ENCODE assay signal across 13 cellular contexts in genomic region chr12:24360907-24361306, GRCh38.
DNase-seq lines count a peak whose midpoint lies in the region; ATAC-seq and TF ChIP-seq lines count a peak whose summit lies in the region.
"Had no signal": no experiment of that assay in that cellular context is flagged by ENCODE, and none has a peak within 500 bp of the region (broad histone marks: within the 10 kb centered on the region; RNA-seq: fewer than 3 reads in every experiment).

No MANE protein-coding gene starts in this region.

- no peak overlapping the region for H2BK12ac ChIP-seq in H9 (ENCODE audit: insufficient read length, low read depth, low read length)

- H3K4me1 ChIP-seq in Karpas-422 (ENCODE audit: low read length) (peaks cover 42% of the 10 kb centered on the region), mesodermal cell (ENCODE audit: control insufficient read depth, insufficient read depth, low read length, poor library complexity, severe bottlenecking) (peaks cover 5% of the 10 kb centered on the region), H9 (ENCODE audit: insufficient read depth, low read length) (no peaks in the 10 kb centered on the region)
- H3K4me1 ChIP-seq: adrenal gland, heart right ventricle had no signal

- H3K9me3 ChIP-seq in Karpas-422 (ENCODE audit: low read length) (no peaks in the 10 kb centered on the region), mesodermal cell (ENCODE audit: control insufficient read depth, low read length) (no peaks in the 10 kb centered on the region), H9 (ENCODE audit: control insufficient read depth, low read depth, low read length) (no peaks in the 10 kb centered on the region)
- H3K9me3 ChIP-seq: adrenal gland, heart right ventricle, neutrophil had no signal

- no peak overlapping the region for H3K56ac ChIP-seq in H9 (ENCODE audit: insufficient read length, low read depth, low read length)

- H3K18ac ChIP-seq in H9 (ENCODE audit: insufficient read length, low read depth, low read length): no peak overlapping the region

- 66 to 76% methylated on average over 4 to 5 of the region's 5 CpGs for WGBS in mesodermal cell (ENCODE audit: insufficient coverage in 2 of 2), 2 experiments
- no CpG with 5 or more reads among the region's 5 CpGs for WGBS in H9 (ENCODE audit: extremely low coverage, insufficient read length, low lambda C conversion rate)

- H2AK5ac ChIP-seq in H9 (ENCODE audit: insufficient read length, low read length): no peak overlapping the region

- no peak overlapping the region for H4K5ac ChIP-seq in H9 (ENCODE audit: insufficient read length, low read depth, low read length)

- H3K9ac ChIP-seq in Karpas-422 (ENCODE audit: low read length) (peak overlapping the region; percentile 45; the same call in 1 of the 2 replicates), H9 (ENCODE audit: extremely low read depth, insufficient read length, low read length) (no peak overlapping the region)

- H3T11ph ChIP-seq in H9 (ENCODE audit: low read length): no peak overlapping the region

- H3K23me2 ChIP-seq in H9 (ENCODE audit: insufficient read length, low read depth, low read length, poor library complexity, severe bottlenecking): no peaks in the 10 kb centered on the region

- H3K9me3 Mint-ChIP-seq in H9: no peaks in the 10 kb centered on the region

- H3K14ac ChIP-seq in H9 (ENCODE audit: insufficient read depth, low read length): no peak overlapping the region

- no peaks in the 10 kb centered on the region for H3K36me3 Mint-ChIP-seq in H9 (ENCODE audit: insufficient read depth in 1 of 3, low read depth in 3 of 3)

- H4K91ac ChIP-seq in H9 (ENCODE audit: insufficient read length, low read depth, low read length): no peak overlapping the region

- H4K20me1 ChIP-seq in Karpas-422 (ENCODE audit: insufficient read depth, low read depth, low read length) (no peaks in the 10 kb centered on the region), H9 (ENCODE audit: control insufficient read depth, insufficient read depth, insufficient read length) (no peaks in the 10 kb centered on the region)

- H2AFZ ChIP-seq in Karpas-422 (ENCODE audit: low read length) (no peak overlapping the region), H9 (ENCODE audit: low read length) (no peak overlapping the region)

- H3K36me3 ChIP-seq in Karpas-422 (ENCODE audit: insufficient read depth, low read length) (no peaks in the 10 kb centered on the region), mesodermal cell (ENCODE audit: control insufficient read depth, insufficient read depth, low read length) (no peaks in the 10 kb centered on the region)
- H3K36me3 ChIP-seq: adrenal gland, heart right ventricle, neutrophil had no signal

- no peak overlapping the region for H2BK5ac ChIP-seq in H9 (ENCODE audit: insufficient read length, low read length)

- peaks cover 4 to 7% of the 10 kb centered on the region in 2 experiments for H3K4me1 Mint-ChIP-seq in H9

- H3K23ac ChIP-seq in H9 (ENCODE audit: insufficient read length, low read depth, low read length): no peak overlapping the region

- H3K4me3 ChIP-seq in Karpas-422 (ENCODE audit: low read length) (peak overlapping the region; percentile 7; the same call in 1 of the 2 replicates), mesodermal cell (ENCODE audit: extremely low read depth, insufficient read depth, low read length, poor library complexity, severe bottlenecking) (no peak overlapping the region)
- H3K4me3 ChIP-seq: adrenal gland, heart right ventricle had no signal

- no peak overlapping the region for H2BK120ac ChIP-seq in H9 (ENCODE audit: low read depth, low read length, poor library complexity, severe bottlenecking)

- no peak overlapping the region for H2BK15ac ChIP-seq in H9 (ENCODE audit: low read depth, low read length)

- H3K27me3 ChIP-seq in Karpas-422 (ENCODE audit: low read length) (no peaks in the 10 kb centered on the region), H9 (ENCODE audit: insufficient read depth, low read length) (no peaks in the 10 kb centered on the region)
- H3K27me3 ChIP-seq: adrenal gland, heart right ventricle, neutrophil had no signal

- no peak for TF ChIP-seq CTCF in H9 (conservative IDR thresholded peaks at IDR 0.05)

- H2BK20ac ChIP-seq in H9 (ENCODE audit: low read depth, low read length, poor library complexity, severe bottlenecking): no peak overlapping the region

- no peak overlapping the region for H3K27ac Mint-ChIP-seq in H9

- DNase-seq in Karpas-422 (no peak), T1000 (lab: John Stamatoyannopoulos, UW) (no peak), NCI-H524 (lab: John Stamatoyannopoulos, UW) (no peak), H9 (no peak)
- no peak for DNase-seq in activated effector memory CD4-positive, alpha-beta T cell treated with Interleukin-2 at 50 U/mL for 16 hours
- DNase-seq: adrenal gland, DMS53, heart right ventricle, NCI-H510A had no signal

- H4K8ac ChIP-seq in H9 (replicated peaks; ENCODE audit: insufficient read length, low read depth, low read length): no peak overlapping the region

- H3K4me2 ChIP-seq in Karpas-422 (ENCODE audit: low read depth, low read length, poor library complexity, severe bottlenecking) (peak overlapping the region; percentile 30), H9 (ENCODE audit: insufficient read depth, insufficient read length, low read length) (no peak overlapping the region)

- ATAC-seq in GM19043 (IDR thresholded peaks at IDR 0.05; ENCODE audit: low read depth, unreplicated experiment) (peak; percentile 74), HG02852 (IDR thresholded peaks at IDR 0.05; ENCODE audit: unreplicated experiment) (peak; percentile 58)
- ATAC-seq: heart right ventricle had no signal

- H3K79me2 ChIP-seq in Karpas-422 (ENCODE audit: low read length) (no peaks in the 10 kb centered on the region), H9 (ENCODE audit: insufficient read depth, low read length) (no peaks in the 10 kb centered on the region)

- no peaks in the 10 kb centered on the region for H3K79me1 ChIP-seq in H9 (ENCODE audit: insufficient read depth, low read depth, low read length, poor library complexity, severe bottlenecking)

- H3K4ac ChIP-seq in H9 (ENCODE audit: low read depth, low read length): no peak overlapping the region

- H3K27ac ChIP-seq in Karpas-422 (ENCODE audit: low read length) (no peak overlapping the region), mesodermal cell (ENCODE audit: low read depth, low read length, severe bottlenecking) (peak overlapping the region; percentile 46), H9 (ENCODE audit: insufficient read length, low read depth, low read length) (no peak overlapping the region)
- H3K27ac ChIP-seq: adrenal gland, heart right ventricle, neutrophil had no signal

- no peaks in the 10 kb centered on the region for H3K9me2 ChIP-seq in Karpas-422 (replicated peaks; ENCODE audit: insufficient read depth, low read length)

- no peaks in the 10 kb centered on the region for H3K27me3 Mint-ChIP-seq in H9 (ENCODE audit: low read depth)

- no peak overlapping the region for H3K4me3 Mint-ChIP-seq in H9
